ENCODE assay signal across 8 cellular contexts in genomic region chr22:38203090-38203810, GRCh38. TPM values are rescaled to one million over a fixed set of nuclear protein-coding genes. Genes with fewer than 3 reads are reported as not detected.
DNase-seq lines count a peak whose midpoint lies in the region; ATAC-seq and TF ChIP-seq lines count a peak whose summit lies in the region.

No MANE protein-coding gene starts in this region.

- intact Hi-C loops in heart left ventricle (cut with DNase I) (loop anchor here in 6 of 10 donors (5.0 to 10.0 kb wide), 4 partner anchors 64 to 88 kb away; partner anchors contain the start of genes BAIAP2L2 (in 2 of the 6) and TMEM184B (in 1 of the 6)), Right ventricle myocardium superior (cut with DNase I) (no loop called here), dorsolateral prefrontal cortex (cut with DNase I) (loop anchor here (2.0 to 5.0 kb wide), 3 partner anchors 20 to 86 kb away; no protein-coding TSS in a partner anchor)

- DNase-seq in heart left ventricle (peak in 1 of 5 donors; percentile 54), Right ventricle myocardium superior (no peak), SW480 (ENCODE audit: low spot score) (peak; percentile 69), dorsolateral prefrontal cortex (no peak), hippocampal formation (lab: John Stamatoyannopoulos, UW) (no peak), SK-N-DZ (ENCODE audit: low spot score) (no peak)

- no peak for TF ChIP-seq POLR2A in heart left ventricle (IDR thresholded peaks at IDR 0.05)

- ATAC-seq in heart left ventricle: peak in 1 of 4 donors; percentile 21
- no peak for ATAC-seq in Right ventricle myocardium superior (ENCODE audit: poor library complexity)
- no peak for ATAC-seq in HG03097 (IDR thresholded peaks at IDR 0.05; ENCODE audit: low FRiP score, unreplicated experiment)

- H3K36me3 ChIP-seq in heart left ventricle (no peaks in the 10 kb centered on the region), mucosa of stomach (ENCODE audit: control insufficient read depth, insufficient read depth, low read length) (no peaks in the 10 kb centered on the region)

- H3K4me1 ChIP-seq in heart left ventricle (peaks cover 6 to 37% (median 26%) of the 10 kb centered on the region in 12 donors), mucosa of stomach (ENCODE audit: control insufficient read depth, insufficient read depth, low read length) (peaks cover 28% of the 10 kb centered on the region)

- H3K27ac ChIP-seq in heart left ventricle: peak overlapping the region; percentile 95 to 100 (median 98)
- peak overlapping the region in 46 of 59 donors; percentile 6 to 98 (median 92) for H3K27ac ChIP-seq in dorsolateral prefrontal cortex

- no peaks in the 10 kb centered on the region for H3K9me3 ChIP-seq in heart left ventricle
- H3K9me3 ChIP-seq in mucosa of stomach (ENCODE audit: control insufficient read depth, low read length): no peaks in the 10 kb centered on the region

- 16 to 28% (median 22%) methylated on average over 12 to 19 of the region's 19 CpGs for WGBS in heart left ventricle, 4 donors

- no peak for TF ChIP-seq CTCF in heart left ventricle (IDR thresholded peaks at IDR 0.05)
- no peak for TF ChIP-seq CTCF in dorsolateral prefrontal cortex (IDR thresholded peaks at IDR 0.05 in 54 of 56, conservative IDR thresholded peaks at IDR 0.05 in 2 of 56; ENCODE audit: low read depth in 1 of 56, partially characterized antibody in 56 of 56)

- H3K4me3 ChIP-seq in heart left ventricle (peak overlapping the region; percentile 73 to 98 (median 80)), dorsolateral prefrontal cortex (peak overlapping the region; percentile 62 to 89 (median 78)), mucosa of stomach (ENCODE audit: low read length) (peak overlapping the region; percentile 86)

- peak overlapping the region; percentile 96 for H3K9ac ChIP-seq in mucosa of stomach (ENCODE audit: low read length)

- H3K27me3 ChIP-seq in heart left ventricle (no peaks in the 10 kb centered on the region), dorsolateral prefrontal cortex (no peaks in the 10 kb centered on the region), mucosa of stomach (ENCODE audit: control insufficient read depth, insufficient read depth, low read length) (no peaks in the 10 kb centered on the region)

RNA-seq across cellular contexts. Expression of gene MAFF, which starts 1.5 kb away (rescaled TPM):
- total RNA-seq in heart left ventricle (10 to 100 TPM in 3 of 9 donors, 1 to 10 TPM in 6; 1.9 to 35.8 (median 4.0) TPM), Right ventricle myocardium superior (4.2 TPM), dorsolateral prefrontal cortex (100 to 1,000 TPM in 1 of 120 experiments, 10 to 100 TPM in 67, 1 to 10 TPM in 52; 3.4 to 113 (median 10.9) TPM)
- 10 to 100 TPM in 1 of 2 donors, 1 to 10 TPM in 1; 4.7 to 36.0 TPM for polyA plus RNA-seq in heart left ventricle
- 3.0 and 3.1 TPM in 2 replicates for polyA plus RNA-seq in SK-N-DZ (2014; cell fraction: cytosol; rRNA removed)
- polyA plus RNA-seq in SK-N-DZ (2014; cell fraction: nucleus; rRNA removed): 1.0 and 1.1 TPM in 2 replicates

RNA-seq across cellular contexts. Expression of gene PLA2G6, which starts 21.6 kb away (rescaled TPM):
- total RNA-seq in heart left ventricle: 10 to 100 TPM in 6 of 9 donors, 1 to 10 TPM in 3; 6.1 to 17.9 (median 11.0) TPM
- polyA plus RNA-seq in heart left ventricle: 10 to 100 TPM in 1 of 2 donors, 1 to 10 TPM in 1; 4.9 to 14.2 TPM
- 12.0 TPM for total RNA-seq in Right ventricle myocardium superior
- 100 to 1,000 TPM in 17 of 120 experiments, 10 to 100 TPM in 103; 45.0 to 160 (median 76.4) TPM for total RNA-seq in dorsolateral prefrontal cortex
- polyA plus RNA-seq in SK-N-DZ (2014; cell fraction: cytosol; rRNA removed): 18.9 and 22.7 TPM in 2 replicates
- polyA plus RNA-seq in SK-N-DZ (2014; cell fraction: nucleus; rRNA removed): 97.3 and 104 TPM in 2 replicates
